Comparison of ENCODE assay signal across 24 cellular contexts in genomic region chr18:77366067-77366724, GRCh38.
DNase-seq lines count a peak whose midpoint lies in the region; ATAC-seq, FAIRE-seq and TF ChIP-seq lines count a peak whose summit lies in the region.
"Had no signal": no experiment of that assay in that cellular context is flagged by ENCODE, and none has a peak within 500 bp of the region (broad histone marks: within the 10 kb centered on the region; RNA-seq: fewer than 3 reads in every experiment).

No MANE protein-coding gene starts in this region.

- TF ChIP-seq CTCF in WERI-Rb-1 (IDR thresholded peaks at IDR 0.05; ENCODE audit: low read depth, low read length) (no peak), pancreas (IDR thresholded peaks at IDR 0.05) (no peak), endodermal cell (conservative IDR thresholded peaks at IDR 0.05) (no peak)

- peak; percentile 51 for DNase-seq in Daoy (ENCODE audit: low read depth)
- DNase-seq in WERI-Rb-1 = peak; percentile 68
- no peak for DNase-seq in left cardiac atrium
- no peak for DNase-seq in pancreas
- DNase-seq in endodermal cell = no peak
- DNase-seq: ACHN; activated CD8-positive, alpha-beta memory T cell treated with anti-CD3 and anti-CD28 coated beads, Interleukin-2, amount 50 U/mL, for 48 hours; activated effector memory CD4-positive, alpha-beta T cell treated with Interleukin-2 at 50 U/mL for 16 hours; DMS 273 treated with DMSO at 0.1 percent for 48 hours; GDM1; mammary epithelial cell; naive B cell; NCI-H1436 treated with DMSO at 0.1 percent for 48 hours; NCI-H2227 treated with DMSO at 0.1 percent for 48 hours; stimulated activated CD4-positive, alpha-beta T cell treated with anti-CD3 and anti-CD28 coated beads, Interleukin-2, amount 100 ng/mL, for 48 hours had no signal

- H3K9ac ChIP-seq in endodermal cell (ENCODE audit: extremely low read depth, low read length, poor library complexity, severe bottlenecking) = no peak overlapping the region
- H3K9ac ChIP-seq: parathyroid adenoma had no signal

- no peak overlapping the region for H3K27ac Mint-ChIP-seq in endodermal cell
- H3K27ac Mint-ChIP-seq: naive B cell had no signal

- H3K9me3 Mint-ChIP-seq in endodermal cell = peaks cover 47% of the 10 kb centered on the region

- H3K4me1 ChIP-seq in pancreas (no peaks in the 10 kb centered on the region), endodermal cell (ENCODE audit: control insufficient read depth, insufficient read depth, low read length) (no peaks in the 10 kb centered on the region)
- H3K4me1 ChIP-seq: parathyroid adenoma had no signal

- no peaks in the 10 kb centered on the region for H3K36me3 ChIP-seq in WERI-Rb-1
- H3K36me3 ChIP-seq in pancreas = no peaks in the 10 kb centered on the region
- H3K36me3 ChIP-seq in endodermal cell (ENCODE audit: control insufficient read depth, insufficient read depth, low read length) = no peaks in the 10 kb centered on the region
- H3K36me3 ChIP-seq: cardiac muscle cell, esophagus muscularis mucosa had no signal

- 74 to 75% methylated on average over 11 of the region's 11 CpGs for WGBS in pancreas, 2 donors
- 91 to 96% methylated on average over 9 to 11 of the region's 11 CpGs for WGBS in endodermal cell (ENCODE audit: insufficient coverage in 1 of 2, insufficient read length in 1 of 2), 2 experiments

- H3K4me3 Mint-ChIP-seq in endodermal cell = no peak overlapping the region
- H3K4me3 Mint-ChIP-seq: naive B cell had no signal

- H3K27ac ChIP-seq in WERI-Rb-1 (peak overlapping the region; percentile 94), pancreas (peak overlapping the region; percentile 32 to 85 (median 62)), endodermal cell (ENCODE audit: low read depth, low read length) (no peak overlapping the region)
- H3K27ac ChIP-seq: C4-2B, cardiac muscle cell, parathyroid adenoma, skin epidermis had no signal

- H3K27me3 ChIP-seq in WERI-Rb-1 (ENCODE audit: insufficient read depth, low read depth, severe bottlenecking) = no peaks in the 10 kb centered on the region
- no peaks in the 10 kb centered on the region for H3K27me3 ChIP-seq in pancreas
- H3K27me3 ChIP-seq in endodermal cell (ENCODE audit: control insufficient read depth, insufficient read depth, low read length, poor library complexity, severe bottlenecking) = no peaks in the 10 kb centered on the region
- H3K27me3 ChIP-seq: cardiac muscle cell had no signal

- intact Hi-C loops in left cardiac atrium (cut with DNase I) = no loop called here
- intact Hi-C loops in pancreas (cut with DNase I) = no loop called here

- H3K4me3 ChIP-seq in WERI-Rb-1 (ENCODE audit: low read depth, low read length) = peak overlapping the region; percentile 44
- no peak overlapping the region for H3K4me3 ChIP-seq in pancreas
- H3K4me3 ChIP-seq in endodermal cell (ENCODE audit: low read length) = no peak overlapping the region
- H3K4me3 ChIP-seq: cardiac muscle cell had no signal

- FAIRE-seq in pancreas (lab: Jason Lieb, UNC) = no peak
- FAIRE-seq: H54 had no signal

- H3K27me3 Mint-ChIP-seq in endodermal cell (ENCODE audit: insufficient read depth) = no peaks in the 10 kb centered on the region

- H3K9me3 ChIP-seq in WERI-Rb-1 (ENCODE audit: severe bottlenecking) = peaks cover 17% of the 10 kb centered on the region
- no peaks in the 10 kb centered on the region for H3K9me3 ChIP-seq in pancreas
- peaks cover 14% of the 10 kb centered on the region for H3K9me3 ChIP-seq in endodermal cell (ENCODE audit: control insufficient read depth, low read length)

- no peaks in the 10 kb centered on the region for H3K36me3 Mint-ChIP-seq in endodermal cell (ENCODE audit: low read depth)

- ATAC-seq in left cardiac atrium = peak; percentile 67 to 90
- ATAC-seq in pancreas = peak in 3 of 4 donors; percentile 22 to 49 (median 23)
- ATAC-seq in GM18519 (IDR thresholded peaks at IDR 0.05; ENCODE audit: low FRiP score, unreplicated experiment) = no peak
- no peak for ATAC-seq in activated CD4-positive, CD25-positive, alpha-beta regulatory T cell treated with anti-CD3 and anti-CD28 coated beads, Interleukin-2, amount 50 U/mL, for 24 hours
- ATAC-seq in HG03108 (IDR thresholded peaks at IDR 0.05; ENCODE audit: unreplicated experiment) = no peak

- H3K4me1 Mint-ChIP-seq in endodermal cell = peaks cover 12% of the 10 kb centered on the region

Comparison
In these comparisons a context has a peak if more than half of its experiments do, and no peak if none do; other contexts are left out.
1. DNase-seq: peak in Daoy (single experiment) and WERI-Rb-1 (single experiment); none in left cardiac atrium (single experiment), pancreas (0 of 6) and endodermal cell (single experiment).
2. ATAC-seq: peak in left cardiac atrium (2 of 2) and pancreas (3 of 4); none in GM18519 (single experiment), activated CD4-positive, CD25-positive, alpha-beta regulatory T cell treated with anti-CD3 and anti-CD28 coated beads, Interleukin-2, amount 50 U/mL, for 24 hours (0 of 2) and HG03108 (single experiment).